1 cellular context compared by ENCODE assay signal in genomic region chr7:37007319-37007718, GRCh38.
TF ChIP-seq lines count a peak whose summit lies in the region.

No MANE protein-coding gene starts in this region.

TF ChIP-seq in GM23338, 12 proteins besides CTCF, POLR2A, EP300 and RAD21 (continued from another document):
- TF ChIP-seq, protein P1, sequence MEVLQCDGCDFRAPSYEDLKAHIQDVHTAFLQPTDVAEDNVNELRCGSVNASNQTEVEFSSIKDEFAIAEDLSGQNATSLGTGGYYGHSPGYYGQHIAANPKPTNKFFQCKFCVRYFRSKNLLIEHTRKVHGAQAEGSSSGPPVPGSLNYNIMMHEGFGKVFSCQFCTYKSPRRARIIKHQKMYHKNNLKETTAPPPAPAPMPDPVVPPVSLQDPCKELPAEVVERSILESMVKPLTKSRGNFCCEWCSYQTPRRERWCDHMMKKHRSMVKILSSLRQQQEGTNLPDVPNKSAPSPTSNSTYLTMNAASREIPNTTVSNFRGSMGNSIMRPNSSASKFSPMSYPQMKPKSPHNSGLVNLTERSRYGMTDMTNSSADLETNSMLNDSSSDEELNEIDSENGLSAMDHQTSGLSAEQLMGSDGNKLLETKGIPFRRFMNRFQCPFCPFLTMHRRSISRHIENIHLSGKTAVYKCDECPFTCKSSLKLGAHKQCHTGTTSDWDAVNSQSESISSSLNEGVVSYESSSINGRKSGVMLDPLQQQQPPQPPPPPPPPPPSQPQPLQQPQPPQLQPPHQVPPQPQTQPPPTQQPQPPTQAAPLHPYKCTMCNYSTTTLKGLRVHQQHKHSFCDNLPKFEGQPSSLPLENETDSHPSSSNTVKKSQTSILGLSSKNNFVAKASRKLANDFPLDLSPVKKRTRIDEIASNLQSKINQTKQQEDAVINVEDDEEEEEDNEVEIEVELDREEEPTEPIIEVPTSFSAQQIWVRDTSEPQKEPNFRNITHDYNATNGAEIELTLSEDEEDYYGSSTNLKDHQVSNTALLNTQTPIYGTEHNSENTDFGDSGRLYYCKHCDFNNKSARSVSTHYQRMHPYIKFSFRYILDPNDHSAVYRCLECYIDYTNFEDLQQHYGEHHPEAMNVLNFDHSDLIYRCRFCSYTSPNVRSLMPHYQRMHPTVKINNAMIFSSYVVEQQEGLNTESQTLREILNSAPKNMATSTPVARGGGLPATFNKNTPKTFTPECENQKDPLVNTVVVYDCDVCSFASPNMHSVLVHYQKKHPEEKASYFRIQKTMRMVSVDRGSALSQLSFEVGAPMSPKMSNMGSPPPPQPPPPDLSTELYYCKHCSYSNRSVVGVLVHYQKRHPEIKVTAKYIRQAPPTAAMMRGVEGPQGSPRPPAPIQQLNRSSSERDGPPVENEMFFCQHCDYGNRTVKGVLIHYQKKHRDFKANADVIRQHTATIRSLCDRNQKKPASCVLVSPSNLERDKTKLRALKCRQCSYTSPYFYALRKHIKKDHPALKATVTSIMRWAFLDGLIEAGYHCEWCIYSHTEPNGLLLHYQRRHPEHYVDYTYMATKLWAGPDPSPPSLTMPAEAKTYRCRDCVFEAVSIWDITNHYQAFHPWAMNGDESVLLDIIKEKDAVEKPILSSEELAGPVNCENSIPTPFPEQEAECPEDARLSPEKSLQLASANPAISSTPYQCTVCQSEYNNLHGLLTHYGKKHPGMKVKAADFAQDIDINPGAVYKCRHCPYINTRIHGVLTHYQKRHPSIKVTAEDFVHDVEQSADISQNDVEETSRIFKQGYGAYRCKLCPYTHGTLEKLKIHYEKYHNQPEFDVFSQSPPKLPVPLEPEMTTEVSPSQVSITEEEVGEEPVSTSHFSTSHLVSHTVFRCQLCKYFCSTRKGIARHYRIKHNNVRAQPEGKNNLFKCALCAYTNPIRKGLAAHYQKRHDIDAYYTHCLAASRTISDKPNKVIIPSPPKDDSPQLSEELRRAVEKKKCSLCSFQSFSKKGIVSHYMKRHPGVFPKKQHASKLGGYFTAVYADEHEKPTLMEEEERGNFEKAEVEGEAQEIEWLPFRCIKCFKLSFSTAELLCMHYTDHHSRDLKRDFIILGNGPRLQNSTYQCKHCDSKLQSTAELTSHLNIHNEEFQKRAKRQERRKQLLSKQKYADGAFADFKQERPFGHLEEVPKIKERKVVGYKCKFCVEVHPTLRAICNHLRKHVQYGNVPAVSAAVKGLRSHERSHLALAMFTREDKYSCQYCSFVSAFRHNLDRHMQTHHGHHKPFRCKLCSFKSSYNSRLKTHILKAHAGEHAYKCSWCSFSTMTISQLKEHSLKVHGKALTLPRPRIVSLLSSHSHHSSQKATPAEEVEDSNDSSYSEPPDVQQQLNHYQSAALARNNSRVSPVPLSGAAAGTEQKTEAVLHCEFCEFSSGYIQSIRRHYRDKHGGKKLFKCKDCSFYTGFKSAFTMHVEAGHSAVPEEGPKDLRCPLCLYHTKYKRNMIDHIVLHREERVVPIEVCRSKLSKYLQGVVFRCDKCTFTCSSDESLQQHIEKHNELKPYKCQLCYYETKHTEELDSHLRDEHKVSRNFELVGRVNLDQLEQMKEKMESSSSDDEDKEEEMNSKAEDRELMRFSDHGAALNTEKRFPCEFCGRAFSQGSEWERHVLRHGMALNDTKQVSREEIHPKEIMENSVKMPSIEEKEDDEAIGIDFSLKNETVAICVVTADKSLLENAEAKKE (CRISPR knock-in tag; IDR thresholded peaks at IDR 0.05): no peak
- TF ChIP-seq STAT1 (IDR thresholded peaks at IDR 0.05; ENCODE audit: unreplicated experiment) (no peak), ETS1 (IDR thresholded peaks at IDR 0.05) (no peak), NANOG (IDR thresholded peaks at IDR 0.05; ENCODE audit: borderline replicate concordance) (no peak), REST (IDR thresholded peaks at IDR 0.05; ENCODE audit: unreplicated experiment) (no peak), CREB1 (CRISPR knock-in tag; IDR thresholded peaks at IDR 0.05; ENCODE audit: low read depth) (no peak)
